1 cellular context compared by ENCODE assay signal in genomic region chr12:53062977-53063707, GRCh38.
TF ChIP-seq lines count a peak whose summit lies in the region.

No MANE protein-coding gene starts in this region.

TF ChIP-seq in GM12878, 131 proteins besides CTCF, POLR2A, EP300 and RAD21:
- no peak for TF ChIP-seq BACH1 (IDR thresholded peaks at IDR 0.05; ENCODE audit: borderline replicate concordance)
- TF ChIP-seq, protein P1, sequence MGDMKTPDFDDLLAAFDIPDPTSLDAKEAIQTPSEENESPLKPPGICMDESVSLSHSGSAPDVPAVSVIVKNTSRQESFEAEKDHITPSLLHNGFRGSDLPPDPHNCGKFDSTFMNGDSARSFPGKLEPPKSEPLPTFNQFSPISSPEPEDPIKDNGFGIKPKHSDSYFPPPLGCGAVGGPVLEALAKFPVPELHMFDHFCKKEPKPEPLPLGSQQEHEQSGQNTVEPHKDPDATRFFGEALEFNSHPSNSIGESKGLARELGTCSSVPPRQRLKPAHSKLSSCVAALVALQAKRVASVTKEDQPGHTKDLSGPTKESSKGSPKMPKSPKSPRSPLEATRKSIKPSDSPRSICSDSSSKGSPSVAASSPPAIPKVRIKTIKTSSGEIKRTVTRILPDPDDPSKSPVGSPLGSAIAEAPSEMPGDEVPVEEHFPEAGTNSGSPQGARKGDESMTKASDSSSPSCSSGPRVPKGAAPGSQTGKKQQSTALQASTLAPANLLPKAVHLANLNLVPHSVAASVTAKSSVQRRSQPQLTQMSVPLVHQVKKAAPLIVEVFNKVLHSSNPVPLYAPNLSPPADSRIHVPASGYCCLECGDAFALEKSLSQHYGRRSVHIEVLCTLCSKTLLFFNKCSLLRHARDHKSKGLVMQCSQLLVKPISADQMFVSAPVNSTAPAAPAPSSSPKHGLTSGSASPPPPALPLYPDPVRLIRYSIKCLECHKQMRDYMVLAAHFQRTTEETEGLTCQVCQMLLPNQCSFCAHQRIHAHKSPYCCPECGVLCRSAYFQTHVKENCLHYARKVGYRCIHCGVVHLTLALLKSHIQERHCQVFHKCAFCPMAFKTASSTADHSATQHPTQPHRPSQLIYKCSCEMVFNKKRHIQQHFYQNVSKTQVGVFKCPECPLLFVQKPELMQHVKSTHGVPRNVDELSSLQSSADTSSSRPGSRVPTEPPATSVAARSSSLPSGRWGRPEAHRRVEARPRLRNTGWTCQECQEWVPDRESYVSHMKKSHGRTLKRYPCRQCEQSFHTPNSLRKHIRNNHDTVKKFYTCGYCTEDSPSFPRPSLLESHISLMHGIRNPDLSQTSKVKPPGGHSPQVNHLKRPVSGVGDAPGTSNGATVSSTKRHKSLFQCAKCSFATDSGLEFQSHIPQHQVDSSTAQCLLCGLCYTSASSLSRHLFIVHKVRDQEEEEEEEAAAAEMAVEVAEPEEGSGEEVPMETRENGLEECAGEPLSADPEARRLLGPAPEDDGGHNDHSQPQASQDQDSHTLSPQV (IDR thresholded peaks at IDR 0.05) = no peak
- no peak for TF ChIP-seq BHLHE40 (IDR thresholded peaks at IDR 0.05; ENCODE audit: borderline replicate concordance in 1 of 2, low read depth in 2 of 2, low read length in 1 of 2)
- TF ChIP-seq, protein P2, sequence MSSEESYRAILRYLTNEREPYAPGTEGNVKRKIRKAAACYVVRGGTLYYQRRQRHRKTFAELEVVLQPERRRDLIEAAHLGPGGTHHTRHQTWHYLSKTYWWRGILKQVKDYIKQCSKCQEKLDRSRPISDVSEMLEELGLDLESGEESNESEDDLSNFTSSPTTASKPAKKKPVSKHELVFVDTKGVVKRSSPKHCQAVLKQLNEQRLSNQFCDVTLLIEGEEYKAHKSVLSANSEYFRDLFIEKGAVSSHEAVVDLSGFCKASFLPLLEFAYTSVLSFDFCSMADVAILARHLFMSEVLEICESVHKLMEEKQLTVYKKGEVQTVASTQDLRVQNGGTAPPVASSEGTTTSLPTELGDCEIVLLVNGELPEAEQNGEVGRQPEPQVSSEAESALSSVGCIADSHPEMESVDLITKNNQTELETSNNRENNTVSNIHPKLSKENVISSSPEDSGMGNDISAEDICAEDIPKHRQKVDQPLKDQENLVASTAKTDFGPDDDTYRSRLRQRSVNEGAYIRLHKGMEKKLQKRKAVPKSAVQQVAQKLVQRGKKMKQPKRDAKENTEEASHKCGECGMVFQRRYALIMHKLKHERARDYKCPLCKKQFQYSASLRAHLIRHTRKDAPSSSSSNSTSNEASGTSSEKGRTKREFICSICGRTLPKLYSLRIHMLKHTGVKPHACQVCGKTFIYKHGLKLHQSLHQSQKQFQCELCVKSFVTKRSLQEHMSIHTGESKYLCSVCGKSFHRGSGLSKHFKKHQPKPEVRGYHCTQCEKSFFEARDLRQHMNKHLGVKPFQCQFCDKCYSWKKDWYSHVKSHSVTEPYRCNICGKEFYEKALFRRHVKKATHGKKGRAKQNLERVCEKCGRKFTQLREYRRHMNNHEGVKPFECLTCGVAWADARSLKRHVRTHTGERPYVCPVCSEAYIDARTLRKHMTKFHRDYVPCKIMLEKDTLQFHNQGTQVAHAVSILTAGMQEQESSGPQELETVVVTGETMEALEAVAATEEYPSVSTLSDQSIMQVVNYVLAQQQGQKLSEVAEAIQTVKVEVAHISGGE (CRISPR knock-in tag; IDR thresholded peaks at IDR 0.05) = no peak
- TF ChIP-seq KAT2A (conservative IDR thresholded peaks at IDR 0.05; ENCODE audit: control insufficient read depth, low read depth, low read length) = no peak
TF ChIP-seq in GM12878: peak in this region for 0.
